In genomic region chr19:48255376-48256303, GRCh38 we compare ENCODE assay signal across 8 cellular contexts. TPM values are rescaled to one million over a fixed set of nuclear protein-coding genes. Genes with fewer than 3 reads are reported as not detected.
DNase-seq lines count a peak whose midpoint lies in the region; ATAC-seq and TF ChIP-seq lines count a peak whose summit lies in the region.

TSS of gene CARD8 (minus strand) at chr19:48255912. CDS start at chr19:48241020, 14,892 bp downstream.

- no peaks in the 10 kb centered on the region for H3K27me3 ChIP-seq in left lung

- peaks cover 15 to 70% of the 10 kb centered on the region in 2 donors for H3K4me1 ChIP-seq in left lung

- intact Hi-C loops in left lung (cut with DNase I) = no loop called here

- ATAC-seq in GM19043 (IDR thresholded peaks at IDR 0.05; ENCODE audit: low read depth, unreplicated experiment) (peak; percentile 54), HG03460 (IDR thresholded peaks at IDR 0.05; ENCODE audit: unreplicated experiment) (peak; percentile 53), left lung (peak; percentile 93)

- DNase-seq in AG09319 (ENCODE audit: extremely low read depth, low read depth) = peak; percentile 60
- DNase-seq in NCI-H748 (lab: John Stamatoyannopoulos, UW; ENCODE audit: unreplicated experiment) = peak; percentile 96
- DNase-seq in activated CD4-positive, alpha-beta T cell treated with anti-CD3 and anti-CD28 coated beads, Interleukin-2, amount 50 U/mL, for 24 hours (ENCODE audit: low read depth in 1 of 2, low spot score in 1 of 2) = peak; percentile 66 to 80
- DNase-seq in dermis microvascular lymphatic vessel endothelial cell (ENCODE audit: low read depth in 2 of 2) = peak; percentile 83 to 93
- DNase-seq in left lung = peak; percentile 84 to 86
- DNase-seq in stimulated activated CD4-positive, alpha-beta T cell treated with anti-CD3 and anti-CD28 coated beads, Interleukin-2, amount 100 ng/mL, for 4 hours (ENCODE audit: low read depth) = peak; percentile 69

- TF ChIP-seq CTCF in AG09319 (IDR thresholded peaks at IDR 0.05; ENCODE audit: low read depth, low read length) (no peak; the same call in 1 of the 2 replicates), left lung (IDR thresholded peaks at IDR 0.05) (no peak)

- H3K9me3 ChIP-seq in left lung = no peaks in the 10 kb centered on the region

- H3K4me3 ChIP-seq in left lung = peak within 1 kb of the TSS; percentile 53 to 55

- no peaks in the 10 kb centered on the region for H3K36me3 ChIP-seq in left lung

- H3K27ac ChIP-seq in left lung = peak within 1 kb of the TSS; percentile 96 to 98

RNA-seq across cellular contexts. Expression of gene CARD8, which starts in this region (rescaled TPM):
- total RNA-seq in dermis microvascular lymphatic vessel endothelial cell = 40.4 and 75.2 TPM in 2 replicates
- 10 to 100 TPM; 51.3 to 92.3 TPM for total RNA-seq in left lung

Comparison
In these comparisons a context has a peak if more than half of its experiments do, and no peak if none do; other contexts are left out.
1. Peak in every context shown above with its lines: DNase-seq, ATAC-seq, H3K4me3 ChIP-seq and H3K27ac ChIP-seq.